22 cellular contexts compared by ENCODE assay signal in genomic region chr6:10112871-10113584, GRCh38.
DNase-seq lines count a peak whose midpoint lies in the region; ATAC-seq, FAIRE-seq and TF ChIP-seq lines count a peak whose summit lies in the region.
"Had no signal": no experiment of that assay in that cellular context is flagged by ENCODE, and none has a peak within 500 bp of the region (broad histone marks: within the 10 kb centered on the region; RNA-seq: fewer than 3 reads in every experiment).

No MANE protein-coding gene starts in this region.

- H3K9me3 ChIP-seq in SK-N-SH (no peaks in the 10 kb centered on the region), K562 (replicated peaks; ENCODE audit: control insufficient read depth, insufficient read depth, low read depth, low read length) (no peaks in the 10 kb centered on the region), smooth muscle cell (replicated peaks; ENCODE audit: low read depth) (no peaks in the 10 kb centered on the region), WERI-Rb-1 (ENCODE audit: severe bottlenecking) (no peaks in the 10 kb centered on the region)
- H3K9me3 ChIP-seq: A549, mucosa of descending colon had no signal

- H3K4me2 ChIP-seq in SK-N-SH (no peak overlapping the region), K562 (ENCODE audit: insufficient read depth, low read length) (peak overlapping the region; percentile 13; the same call in 1 of the 2 replicates), smooth muscle cell (peak overlapping the region; percentile 32)
- H3K4me2 ChIP-seq: A549, KMS-11 had no signal

- H3K36me3 ChIP-seq in SK-N-SH (replicated peaks in 1 of 2; ENCODE audit: control insufficient read depth in 1 of 2, insufficient read depth in 2 of 2, low read length in 1 of 2) (no peaks in the 10 kb centered on the region), K562 (ENCODE audit: control insufficient read depth, insufficient read depth, low read length) (no peaks in the 10 kb centered on the region), smooth muscle cell (ENCODE audit: low read depth) (no peaks in the 10 kb centered on the region), WERI-Rb-1 (no peaks in the 10 kb centered on the region)

- BruUV-seq in K562 (replicated peaks; lab: Mats Ljungman, UMichigan) = no TSS peak

- H3K27me3 ChIP-seq in SK-N-SH (ENCODE audit: insufficient read depth) (peaks cover 11% of the 10 kb centered on the region; the same call in 1 of the 2 replicates), K562 (ENCODE audit: control insufficient read depth in 2 of 2, insufficient read depth in 2 of 2, low read length in 2 of 2) (no peaks in the 10 kb centered on the region; a peak in 1 of 5 replicates), smooth muscle cell (ENCODE audit: low read depth) (peaks cover 48% of the 10 kb centered on the region), WERI-Rb-1 (ENCODE audit: insufficient read depth, low read depth, severe bottlenecking) (no peaks in the 10 kb centered on the region)

- H3K9me2 ChIP-seq in SK-N-SH = no peaks in the 10 kb centered on the region

- TF ChIP-seq RAD21 in SK-N-SH (IDR thresholded peaks at IDR 0.05; ENCODE audit: low read length) (no peak), K562 (CRISPR knock-in tag; conservative IDR thresholded peaks at IDR 0.05 in 1 of 2, IDR thresholded peaks at IDR 0.05 in 1 of 2) (no peak)

- H3K4me1 ChIP-seq in SK-N-SH (ENCODE audit: control insufficient read depth in 1 of 2, insufficient read depth in 2 of 2, low read depth in 1 of 2, low read length in 1 of 2) (no peaks in the 10 kb centered on the region), K562 (replicated peaks in 1 of 2; ENCODE audit: control insufficient read depth in 2 of 2, insufficient read depth in 2 of 2, low read length in 2 of 2) (peaks cover 3 to 12% of the 10 kb centered on the region in 2 experiments; a peak in 3 of 5 replicates), smooth muscle cell (ENCODE audit: low read depth) (no peaks in the 10 kb centered on the region)
- H3K4me1 ChIP-seq: A549 had no signal

- ATAC-seq in SK-N-SH treated with all-trans-retinoic acid at 6 μM for 48 hours = no peak
- ATAC-seq in K562 = peak; percentile 88
- ATAC-seq: A549; CD8-positive, alpha-beta T cell; mucosa of descending colon; sciatic nerve had no signal

- no peak for TF ChIP-seq POLR2A in K562 (conservative IDR thresholded peaks at IDR 0.05)

- no peak overlapping the region for H3K27ac ChIP-seq in SK-N-SH (ENCODE audit: low read depth in 2 of 2, low read length in 1 of 2)
- no peak overlapping the region for H3K27ac ChIP-seq in K562 (ENCODE audit: extremely low read depth, low read depth, low read length)
- no peak overlapping the region for H3K27ac ChIP-seq in smooth muscle cell (ENCODE audit: low read depth)
- no peak overlapping the region for H3K27ac ChIP-seq in WERI-Rb-1
- H3K27ac ChIP-seq: A549, KMS-11, SK-N-MC had no signal

- FAIRE-seq in K562 (lab: Jason Lieb, UNC) = no peak
- FAIRE-seq: A549 had no signal

- H4K20me1 ChIP-seq in SK-N-SH (ENCODE audit: insufficient read depth) (no peaks in the 10 kb centered on the region), K562 (replicated peaks; ENCODE audit: control insufficient read depth, insufficient read depth, low read length) (no peaks in the 10 kb centered on the region), smooth muscle cell (ENCODE audit: low read depth) (no peaks in the 10 kb centered on the region)

- H3K9ac ChIP-seq in SK-N-SH = no peak overlapping the region
- peak overlapping the region in 1 of 2 experiments; percentile 31; a peak in 1 of 4 replicates for H3K9ac ChIP-seq in K562 (ENCODE audit: insufficient read depth in 1 of 2, low read depth in 2 of 2, low read length in 2 of 2)
- H3K9ac ChIP-seq in smooth muscle cell (ENCODE audit: low read depth) = no peak overlapping the region
- H3K9ac ChIP-seq: KMS-11 had no signal

- H3K9me1 ChIP-seq in K562 (ENCODE audit: control insufficient read depth, insufficient read depth, low read length) = no peaks in the 10 kb centered on the region

- WGBS in SK-N-SH (ENCODE audit: low lambda C conversion rate) = 2% methylated on average over 8 of the region's 28 CpGs
- 5% methylated on average over 28 of the region's 28 CpGs for WGBS in K562 (ENCODE audit: insufficient coverage, low coverage, missing lambda C conversion rate)
- 28% methylated on average over 28 of the region's 28 CpGs for WGBS in smooth muscle cell (ENCODE audit: low lambda C conversion rate)

- TF ChIP-seq EP300 in SK-N-SH (IDR thresholded peaks at IDR 0.05; ENCODE audit: borderline replicate concordance in 1 of 2, low read depth in 1 of 2, low read length in 1 of 2) (no peak), K562 (IDR thresholded peaks at IDR 0.05; ENCODE audit: low read length) (no peak)

- intact Hi-C loops in K562 (cut with micrococcal nuclease) = no loop called here

- no peaks in the 10 kb centered on the region for H3F3A ChIP-seq in SK-N-SH (replicated peaks; ENCODE audit: insufficient read depth)
- H3F3A ChIP-seq in smooth muscle cell (ENCODE audit: low read depth) = no peaks in the 10 kb centered on the region

- TF ChIP-seq CTCF in SK-N-SH (IDR thresholded peaks at IDR 0.05) (no peak), K562 (IDR thresholded peaks at IDR 0.05 in 2 of 3, conservative IDR thresholded peaks at IDR 0.05 in 1 of 3; ENCODE audit: insufficient read depth in 2 of 3, low read depth in 1 of 3, low read length in 3 of 3) (no peak), smooth muscle cell (IDR thresholded peaks at IDR 0.05; ENCODE audit: borderline replicate concordance, insufficient read depth, poor library complexity, severe bottlenecking) (no peak), WERI-Rb-1 (IDR thresholded peaks at IDR 0.05; ENCODE audit: low read depth, low read length) (no peak)

- DNase-seq in SK-N-SH = peak; percentile 17
- DNase-seq in K562 (ENCODE audit: extremely low read depth in 1 of 4, low spot score in 3 of 4) = peak in 2 of 4 experiments; percentile 35 to 41
- peak; percentile 63 for DNase-seq in iPS-NIHi11 (ENCODE audit: low spot score)
- no peak for DNase-seq in smooth muscle cell (lab: John Stamatoyannopoulos, UW; ENCODE audit: unreplicated experiment)
- no peak for DNase-seq in WERI-Rb-1
- DNase-seq in SK-N-DZ (ENCODE audit: low spot score) = no peak
- DNase-seq in putamen (ENCODE audit: low spot score) = no peak
- DNase-seq: activated CD4-positive, alpha-beta T cell treated with anti-CD3 and anti-CD28 coated beads, Interleukin-2, amount 50 U/mL, for 1 hour; activated naive CD4-positive, alpha-beta T cell treated with anti-CD3 and anti-CD28 coated beads, Interleukin-2, amount 10 ng/mL, durations not matched to agents 7 days and 5 days; anterior cingulate cortex; CD8-positive, alpha-beta T cell; DMS53; mucosa of descending colon; NCI-H146; NCI-H2171; NCI-H69; T-helper 2 cell had no signal

- H3K4me3 ChIP-seq in SK-N-SH (ENCODE audit: low read depth in 2 of 2, low read length in 1 of 2) (no peak overlapping the region), K562 (no peak overlapping the region), smooth muscle cell (no peak overlapping the region), WERI-Rb-1 (ENCODE audit: low read depth, low read length) (no peak overlapping the region)
- H3K4me3 ChIP-seq: A549, mucosa of descending colon, SK-N-MC had no signal

- no peak overlapping the region for H2AFZ ChIP-seq in SK-N-SH (ENCODE audit: low read depth)
- peak overlapping the region; percentile 23; the same call in 1 of the 2 replicates for H2AFZ ChIP-seq in K562 (ENCODE audit: low read depth, low read length)
- no peak overlapping the region for H2AFZ ChIP-seq in smooth muscle cell (ENCODE audit: low read depth)

- H3K79me2 ChIP-seq in SK-N-SH (ENCODE audit: insufficient read depth) = no peaks in the 10 kb centered on the region
- H3K79me2 ChIP-seq in K562 (ENCODE audit: control insufficient read depth, insufficient read depth, low read length) = no peaks in the 10 kb centered on the region
- no peaks in the 10 kb centered on the region for H3K79me2 ChIP-seq in smooth muscle cell (ENCODE audit: low read depth)

- POLR2A ChIA-PET in SK-N-SH (lab: Yijun Ruan, JAX) (no interaction called here), K562 (lab: Yijun Ruan, JAX) (interaction anchor here (0.7 kb wide), 1 partner anchor 13 kb away, joined by 4 read pairs; no protein-coding TSS in a partner anchor)

- CTCF ChIA-PET in SK-N-SH (lab: Yijun Ruan, JAX) (no interaction called here), K562 (lab: Yijun Ruan, JAX; ENCODE audit: low intra/inter-chr PET ratio) (no interaction called here)

- in situ Hi-C loops in K562 (cut with MboI) = no loop called here

TF ChIP-seq in SK-N-SH, 30 proteins besides CTCF, POLR2A, EP300 and RAD21 (continues in another document):
- no peak for TF ChIP-seq NRF1 (IDR thresholded peaks at IDR 0.05; ENCODE audit: low read depth, low read length)
- TF ChIP-seq FOXJ3 (CRISPR knock-in tag; IDR thresholded peaks at IDR 0.05) = no peak
- no peak for TF ChIP-seq FOXM1 (IDR thresholded peaks at IDR 0.05; ENCODE audit: low read depth)

TF ChIP-seq in SK-N-SH treated with all-trans-retinoic acid at 6 μM for 48 hours, 23 proteins besides CTCF, POLR2A, EP300 and RAD21 (continues in another document):
- TF ChIP-seq CSRNP3 (CRISPR knock-in tag; IDR thresholded peaks at IDR 0.05) = no peak
- no peak for TF ChIP-seq ZNF565 (CRISPR knock-in tag; conservative IDR thresholded peaks at IDR 0.05; ENCODE audit: low read depth)

TF ChIP-seq in K562, 482 proteins besides CTCF, POLR2A, EP300 and RAD21 (continues in another document):
- no peak for TF ChIP-seq NR2F6 (CRISPR knock-in tag; IDR thresholded peaks at IDR 0.05)
- TF ChIP-seq KLF13 (tag; IDR thresholded peaks at IDR 0.05; ENCODE audit: borderline replicate concordance, low read depth) = no peak
- 0 out of 4 replicates have a peak, but pooled peaks of 1 of the 2 experiments have one; percentile 11 for TF ChIP-seq MAZ (CRISPR knock-in tag; conservative IDR thresholded peaks at IDR 0.05 in 1 of 2, IDR thresholded peaks at IDR 0.05 in 1 of 2)
- TF ChIP-seq, protein P1, sequence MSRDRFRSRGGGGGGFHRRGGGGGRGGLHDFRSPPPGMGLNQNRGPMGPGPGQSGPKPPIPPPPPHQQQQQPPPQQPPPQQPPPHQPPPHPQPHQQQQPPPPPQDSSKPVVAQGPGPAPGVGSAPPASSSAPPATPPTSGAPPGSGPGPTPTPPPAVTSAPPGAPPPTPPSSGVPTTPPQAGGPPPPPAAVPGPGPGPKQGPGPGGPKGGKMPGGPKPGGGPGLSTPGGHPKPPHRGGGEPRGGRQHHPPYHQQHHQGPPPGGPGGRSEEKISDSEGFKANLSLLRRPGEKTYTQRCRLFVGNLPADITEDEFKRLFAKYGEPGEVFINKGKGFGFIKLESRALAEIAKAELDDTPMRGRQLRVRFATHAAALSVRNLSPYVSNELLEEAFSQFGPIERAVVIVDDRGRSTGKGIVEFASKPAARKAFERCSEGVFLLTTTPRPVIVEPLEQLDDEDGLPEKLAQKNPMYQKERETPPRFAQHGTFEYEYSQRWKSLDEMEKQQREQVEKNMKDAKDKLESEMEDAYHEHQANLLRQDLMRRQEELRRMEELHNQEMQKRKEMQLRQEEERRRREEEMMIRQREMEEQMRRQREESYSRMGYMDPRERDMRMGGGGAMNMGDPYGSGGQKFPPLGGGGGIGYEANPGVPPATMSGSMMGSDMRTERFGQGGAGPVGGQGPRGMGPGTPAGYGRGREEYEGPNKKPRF (IDR thresholded peaks at IDR 0.05; ENCODE audit: low read depth, low read length) = no peak
- peak; percentile 39 for TF ChIP-seq CBFA2T3 (IDR thresholded peaks at IDR 0.05)
- TF ChIP-seq CREBBP (IDR thresholded peaks at IDR 0.05; ENCODE audit: low read depth, low read length) = no peak
- no peak for TF ChIP-seq XRCC3 (IDR thresholded peaks at IDR 0.05)

Comparison
In these comparisons a context has a peak if more than half of its experiments do, and no peak if none do; other contexts are left out.
1. DNase-seq: peak in SK-N-SH (single experiment) and iPS-NIHi11 (single experiment); none in smooth muscle cell (single experiment), WERI-Rb-1 (single experiment), SK-N-DZ (single experiment) and putamen (single experiment).
2. Of the 27 proteins assayed by ChIP-seq in both K562 and SK-N-SH: peak only in K562: NRF1; only in SK-N-SH: none; in both: none; in neither: 26.